8 cellular contexts compared by ENCODE assay signal in genomic region chr14:90758028-90758889, GRCh38. TPM values are rescaled to one million over a fixed set of nuclear protein-coding genes. Genes with fewer than 3 reads are reported as not detected.
A peak's percentile ranks its signal among the peaks of the same experiment; 100 is the strongest.
DNase-seq lines count a peak whose midpoint lies in the region; ATAC-seq, FAIRE-seq and TF ChIP-seq lines count a peak whose summit lies in the region.

No MANE protein-coding gene starts in this region.

- CTCF ChIA-PET in T-cell (lab: Charles Lee): interaction anchor here (0.5 to 2.7 kb wide), 20 partner anchors 9 to 1739 kb away, joined by 3 to 18 read pairs (median 4); partner anchors contain the start of genes CPSF2 (in 1 of the 2) and TTC7B (in 1 of the 2)

- peaks cover 5% of the 10 kb centered on the region for H3K36me3 Mint-ChIP-seq in T-cell

- H3K4me3 ChIP-seq in right cardiac atrium (ENCODE audit: low read length) (peak overlapping the region; percentile 52), vagina (peak overlapping the region; percentile 45 to 65)

- peak overlapping the region; percentile 84 to 92 for H3K27ac Mint-ChIP-seq in T-cell

- peaks cover 6 to 7% of the 10 kb centered on the region in 2 donors for H3K27me3 Mint-ChIP-seq in T-cell

- H3K27ac ChIP-seq in right cardiac atrium (ENCODE audit: low read length): peak overlapping the region; percentile 97
- peak overlapping the region; percentile 88 for H3K27ac ChIP-seq in vagina

- peaks cover 4% of the 10 kb centered on the region for H3K4me1 ChIP-seq in right cardiac atrium (ENCODE audit: control insufficient read depth, insufficient read depth, low read length)
- peaks cover 13% of the 10 kb centered on the region for H3K4me1 ChIP-seq in vagina

- DNase-seq in GM12892 (ENCODE audit: insufficient read length) (peak; percentile 93), NCI-H1417 treated with DMSO at 0.1 percent for 48 hours (lab: John Stamatoyannopoulos, UW) (peak; percentile 58), T-cell (peak; percentile 81 to 97 (median 88)), amygdala (lab: John Stamatoyannopoulos, UW) (peak in 55 of 56 donors; percentile 40 to 93 (median 82)), right cardiac atrium (peak; percentile 93 to 98 (median 97)), putamen (ENCODE audit: low spot score) (peak; percentile 92), vagina (ENCODE audit: extremely low spot score in 2 of 2) (peak in 1 of 2 donors; percentile 91)

- peak; percentile 82 to 99 (median 84) for TF ChIP-seq CTCF in vagina (IDR thresholded peaks at IDR 0.05)

- peaks cover 20 to 22% (median 22%) of the 10 kb centered on the region in 3 donors for H3K4me1 Mint-ChIP-seq in T-cell

- POLR2A ChIA-PET in T-cell (lab: Charles Lee): interaction anchor here (0.5 to 0.7 kb wide), 3 partner anchors 67 to 355 kb away, joined by 4 to 5 read pairs (median 4); no protein-coding TSS in a partner anchor

- no peaks in the 10 kb centered on the region for H3K36me3 ChIP-seq in vagina

- WGBS in right cardiac atrium: 1% methylated on average over 71 of the region's 71 CpGs

- ATAC-seq in HG02798 (IDR thresholded peaks at IDR 0.05; ENCODE audit: poor library complexity, unreplicated experiment): peak; percentile 91
- ATAC-seq in T-cell (replicated peaks in 1 of 4): peak; percentile 88 to 90 (median 90)
- ATAC-seq in right cardiac atrium: peak; percentile 93

- peaks cover 7 to 11% (median 8%) of the 10 kb centered on the region in 3 donors for H3K9me3 Mint-ChIP-seq in T-cell

- peak; percentile 91 for FAIRE-seq in GM12892 (lab: Jason Lieb, UNC)

- intact Hi-C loops in right cardiac atrium (cut with DNase I): loop anchor here in 2 of 4 donors (5.0 kb wide), 1 partner anchor 361 kb away; the partner anchor contains the start of gene CALM1 (in 2 of the 2)
- intact Hi-C loops in vagina (cut with DNase I): loop anchor here (10.0 kb wide), 1 partner anchor 353 kb away; no protein-coding TSS in a partner anchor

- H3K27me3 ChIP-seq in right cardiac atrium (ENCODE audit: control insufficient read depth, insufficient read depth): no peaks in the 10 kb centered on the region
- H3K27me3 ChIP-seq in vagina: no peaks in the 10 kb centered on the region

- H3K4me3 Mint-ChIP-seq in T-cell: peak overlapping the region; percentile 76 to 83 (median 80)

- TF ChIP-seq POLR2A in GM12892 (IDR thresholded peaks at IDR 0.05; ENCODE audit: low read depth, low read length) (peak; percentile 39; the same call in 1 of the 2 replicates), vagina (IDR thresholded peaks at IDR 0.05) (no peak)

- H3K9me3 ChIP-seq in right cardiac atrium (ENCODE audit: control insufficient read depth, low read length): no peaks in the 10 kb centered on the region
- peaks cover 3% of the 10 kb centered on the region for H3K9me3 ChIP-seq in vagina

RNA-seq across cellular contexts. Expression of gene TTC7B, which starts 58.0 kb away (rescaled TPM):
- polyA plus RNA-seq in GM12892 (2012; ENCODE audit: missing spikeins): not detected
- total RNA-seq in T-cell: 1 to 10 TPM; 1.5 to 2.6 (median 1.7) TPM
- 10 to 100 TPM; 80.7 to 88.7 (median 85.5) TPM for total RNA-seq in right cardiac atrium
- 38.1 TPM for polyA plus RNA-seq in right cardiac atrium
- total RNA-seq in vagina: 56.0 TPM

Comparison
In these comparisons a context has a peak if more than half of its experiments do, and no peak if none do; other contexts are left out.
1. RNA of gene TTC7B, which starts 58.0 kb away (total RNA-seq): 80.7 to 88.7 TPM in right cardiac atrium and 56.0 TPM in vagina (single experiment); 1.5 to 2.6 TPM in T-cell; every median in the first group is over 10 times any median in the second.
2. Peak in every context shown above with its lines, with median percentiles within 50 percentile points of each other: ATAC-seq.